In genomic region chr22:48511211-48511610, GRCh38 we compare ENCODE assay signal across 19 cellular contexts.
"Had no signal": no experiment of that assay in that cellular context is flagged by ENCODE, and none has a peak within 500 bp of the region (broad histone marks: within the 10 kb centered on the region; RNA-seq: fewer than 3 reads in every experiment).

No MANE protein-coding gene starts in this region.

- DNase-seq: KBM-7, MV-4-11, NCI-H1048, NCI-H1105, NCI-H1417, NCI-H1436 treated with DMSO at 0.1 percent for 48 hours, NCI-H1694, NCI-H1930, NCI-H2081, NCI-H2107, NCI-H2227 treated with DMSO at 0.1 percent for 48 hours, NCI-H524, NCI-H526 treated with DMSO at 0.1 percent for 48 hours, NCI-H748 treated with DMSO at 0.1 percent for 48 hours, Right ventricle myocardium superior, RPMI8226, SK-N-SH, SW 1271, T-cell had no signal

- ATAC-seq: T-cell had no signal
